13 cellular contexts compared by ENCODE assay signal in genomic region chr6:151229401-151230276, GRCh38. TPM values are rescaled to one million over a fixed set of nuclear protein-coding genes. Genes with fewer than 3 reads are reported as not detected.
DNase-seq lines count a peak whose midpoint lies in the region; ATAC-seq and TF ChIP-seq lines count a peak whose summit lies in the region.
"Had no signal": no experiment of that assay in that cellular context is flagged by ENCODE, and none has a peak within 500 bp of the region (broad histone marks: within the 10 kb centered on the region; RNA-seq: fewer than 3 reads in every experiment).

No MANE protein-coding gene starts in this region.

- H3K27ac ChIP-seq in HCT116 (ENCODE audit: low read depth, low read length) = no peak overlapping the region
- H3K27ac ChIP-seq: BLaER1 treated with 17β-estradiol and CSF1 and Interleukin-3, amounts not matched to agents 10 nM and 100 nM had no signal

- peak overlapping the region; percentile 39 for H3K27ac Mint-ChIP-seq in T-helper 2 cell treated with Interferon-gamma antibody and Interleukin-4, amounts not matched to agents 5 μg/mL and 100 μg/mL, for 36 hours
- H3K27ac Mint-ChIP-seq in activated naive CD8-positive, alpha-beta T cell treated with anti-CD3 and anti-CD28 coated beads for 36 hours = no peak overlapping the region
- H3K27ac Mint-ChIP-seq: activated naive CD4-positive, alpha-beta T cell treated with anti-CD3 and anti-CD28 coated beads, Interleukin-2, amount 50 U/mL, for 24 hours had no signal

- H3K9me2 ChIP-seq in HCT116 (ENCODE audit: insufficient read depth) = no peaks in the 10 kb centered on the region

- no peak for DNase-seq in HCT116 (ENCODE audit: low read depth, low spot score)
- peak; percentile 73 for DNase-seq in T-helper 2 cell treated with Interferon-gamma antibody and Interleukin-4, amounts not matched to agents 5 μg/mL and 100 μg/mL, for 36 hours (ENCODE audit: low spot score)
- peak; percentile 71 for DNase-seq in activated naive CD8-positive, alpha-beta T cell treated with anti-CD3 and anti-CD28 coated beads for 36 hours
- peak; percentile 54 to 64 for DNase-seq in stimulated activated CD4-positive, alpha-beta T cell treated with anti-CD3 and anti-CD28 coated beads, Interleukin-2, amount 100 ng/mL, for 48 hours
- DNase-seq in NCI-H748 treated with DMSO at 0.1 percent for 48 hours (lab: John Stamatoyannopoulos, UW) = no peak
- DNase-seq: central memory CD4-positive, alpha-beta T cell; left colon; naive B cell; SIG-M5 had no signal

- TF ChIP-seq CTCF in HCT116 (IDR thresholded peaks at IDR 0.05 in 2 of 3, conservative IDR thresholded peaks at IDR 0.05 in 1 of 3; ENCODE audit: borderline replicate concordance in 1 of 3, insufficient read depth in 1 of 3, low read depth in 2 of 3, low read length in 2 of 3) = no peak

- H3K9me3 ChIP-seq in HCT116 (ENCODE audit: control insufficient read depth in 1 of 2, insufficient read depth in 1 of 2, low read depth in 1 of 2, low read length in 2 of 2) = no peaks in the 10 kb centered on the region

- no peaks in the 10 kb centered on the region for H3K36me3 Mint-ChIP-seq in T-helper 2 cell treated with Interferon-gamma antibody and Interleukin-4, amounts not matched to agents 5 μg/mL and 100 μg/mL, for 36 hours (ENCODE audit: low read depth)
- no peaks in the 10 kb centered on the region for H3K36me3 Mint-ChIP-seq in activated naive CD8-positive, alpha-beta T cell treated with anti-CD3 and anti-CD28 coated beads for 36 hours
- H3K36me3 Mint-ChIP-seq: activated naive CD4-positive, alpha-beta T cell treated with anti-CD3 and anti-CD28 coated beads, Interleukin-2, amount 50 U/mL, for 24 hours; naive B cell had no signal

- H3K79me2 ChIP-seq in HCT116 (ENCODE audit: insufficient read depth, low read length) = no peaks in the 10 kb centered on the region

- POLR2A ChIA-PET in HCT116 (lab: Charles Lee) = no interaction called here

- H3K4me3 Mint-ChIP-seq in T-helper 2 cell treated with Interferon-gamma antibody and Interleukin-4, amounts not matched to agents 5 μg/mL and 100 μg/mL, for 36 hours = peak overlapping the region; percentile 35
- H3K4me3 Mint-ChIP-seq in activated naive CD8-positive, alpha-beta T cell treated with anti-CD3 and anti-CD28 coated beads for 36 hours = no peak overlapping the region
- H3K4me3 Mint-ChIP-seq: activated naive CD4-positive, alpha-beta T cell treated with anti-CD3 and anti-CD28 coated beads, Interleukin-2, amount 50 U/mL, for 24 hours; naive B cell had no signal

- no TSS peak for BruUV-seq in HCT116 (replicated peaks; lab: Mats Ljungman, UMichigan)

- TF ChIP-seq RAD21 in HCT116 (IDR thresholded peaks at IDR 0.05; ENCODE audit: low read depth) = no peak

- no peak for TF ChIP-seq POLR2A in HCT116 (IDR thresholded peaks at IDR 0.05; ENCODE audit: borderline replicate concordance, extremely low read depth, insufficient read depth, insufficient read length)

- H3K27me3 Mint-ChIP-seq in T-helper 2 cell treated with Interferon-gamma antibody and Interleukin-4, amounts not matched to agents 5 μg/mL and 100 μg/mL, for 36 hours (ENCODE audit: low read depth) = peaks cover 7% of the 10 kb centered on the region
- H3K27me3 Mint-ChIP-seq in activated naive CD8-positive, alpha-beta T cell treated with anti-CD3 and anti-CD28 coated beads for 36 hours = peaks cover 13% of the 10 kb centered on the region
- H3K27me3 Mint-ChIP-seq: naive B cell had no signal

- no peaks in the 10 kb centered on the region for H3K36me3 ChIP-seq in HCT116 (ENCODE audit: control insufficient read depth in 1 of 2, insufficient read depth in 2 of 2, low read length in 2 of 2)
- H3K36me3 ChIP-seq: BLaER1 treated with 17β-estradiol and CSF1 and Interleukin-3, amounts not matched to agents 10 nM and 100 nM had no signal

- peak overlapping the region; percentile 32 for H2AFZ ChIP-seq in HCT116 (ENCODE audit: low read depth, low read length, poor library complexity, severe bottlenecking)

- RAD21 ChIA-PET in HCT116 (lab: Charles Lee; ENCODE audit: low non-redundant PET in 1 of 2, low total read pairs in 2 of 2, uncharacterized antibody in 2 of 2, unreplicated experiment in 2 of 2) = no interaction called here

- H3K4me3 ChIP-seq in HCT116 (replicated peaks in 1 of 2; ENCODE audit: low read depth in 1 of 2, low read length in 2 of 2) = no peak overlapping the region
- H3K4me3 ChIP-seq: BLaER1 treated with 17β-estradiol and CSF1 and Interleukin-3, amounts not matched to agents 10 nM and 100 nM had no signal

- intact Hi-C loops in HCT116 (cut with micrococcal nuclease) = no loop called here

- no peaks in the 10 kb centered on the region for H3K9me3 Mint-ChIP-seq in T-helper 2 cell treated with Interferon-gamma antibody and Interleukin-4, amounts not matched to agents 5 μg/mL and 100 μg/mL, for 36 hours
- H3K9me3 Mint-ChIP-seq in activated naive CD8-positive, alpha-beta T cell treated with anti-CD3 and anti-CD28 coated beads for 36 hours = no peaks in the 10 kb centered on the region
- H3K9me3 Mint-ChIP-seq: activated naive CD4-positive, alpha-beta T cell treated with anti-CD3 and anti-CD28 coated beads, Interleukin-2, amount 50 U/mL, for 24 hours had no signal

- no peak overlapping the region for H3K4me2 ChIP-seq in HCT116 (ENCODE audit: low read length)

- peaks cover 15% of the 10 kb centered on the region for H3K4me1 Mint-ChIP-seq in T-helper 2 cell treated with Interferon-gamma antibody and Interleukin-4, amounts not matched to agents 5 μg/mL and 100 μg/mL, for 36 hours (ENCODE audit: low read depth)
- peaks cover 4% of the 10 kb centered on the region for H3K4me1 Mint-ChIP-seq in activated naive CD8-positive, alpha-beta T cell treated with anti-CD3 and anti-CD28 coated beads for 36 hours
- H3K4me1 Mint-ChIP-seq: activated naive CD4-positive, alpha-beta T cell treated with anti-CD3 and anti-CD28 coated beads, Interleukin-2, amount 50 U/mL, for 24 hours; naive B cell had no signal

- CTCF ChIA-PET in HCT116 (lab: Charles Lee) = no interaction called here

- H3K27me3 ChIP-seq in HCT116 (ENCODE audit: insufficient read depth, low read length) = no peaks in the 10 kb centered on the region
- H3K27me3 ChIP-seq: BLaER1 treated with 17β-estradiol and CSF1 and Interleukin-3, amounts not matched to agents 10 nM and 100 nM had no signal

- no peak overlapping the region for H3K9ac ChIP-seq in HCT116 (ENCODE audit: low read length)
- H3K9ac ChIP-seq: BLaER1 treated with 17β-estradiol and CSF1 and Interleukin-3, amounts not matched to agents 10 nM and 100 nM had no signal

- H3K4me1 ChIP-seq in HCT116 (ENCODE audit: control insufficient read depth in 1 of 2, insufficient read depth in 2 of 2, low read length in 2 of 2) = no peaks in the 10 kb centered on the region; a peak in 1 of 4 replicates

- ATAC-seq in HCT116 = no peak
- ATAC-seq in HG03439 (IDR thresholded peaks at IDR 0.05; ENCODE audit: unreplicated experiment) = no peak
- no peak for ATAC-seq in GM18868 (IDR thresholded peaks at IDR 0.05; ENCODE audit: unreplicated experiment)
- ATAC-seq: left colon had no signal

- H4K20me1 ChIP-seq in HCT116 (ENCODE audit: insufficient read depth) = no peaks in the 10 kb centered on the region
- H4K20me1 ChIP-seq: BLaER1 treated with 17β-estradiol and CSF1 and Interleukin-3, amounts not matched to agents 10 nM and 100 nM had no signal

TF ChIP-seq in HCT116, 20 proteins besides CTCF, POLR2A, EP300 and RAD21:
- TF ChIP-seq ZFX (IDR thresholded peaks at IDR 0.05) (no peak), SIN3A (IDR thresholded peaks at IDR 0.05; ENCODE audit: low read depth) (no peak), ZBTB33 (IDR thresholded peaks at IDR 0.05; ENCODE audit: extremely low read depth, insufficient replicate concordance, low read length) (no peak), ELF1 (IDR thresholded peaks at IDR 0.05; ENCODE audit: borderline replicate concordance, low read depth) (no peak), EGR1 (IDR thresholded peaks at IDR 0.05; ENCODE audit: low read depth) (no peak), MAX (IDR thresholded peaks at IDR 0.05) (no peak)

RNA-seq across cellular contexts. Expression of gene AKAP12, which starts 10.1 kb away (rescaled TPM):
- total RNA-seq in HCT116 (2021; ENCODE audit: unreplicated experiment) = 1,220 TPM
- 767 and 873 TPM in 2 replicates for polyA plus RNA-seq in HCT116 (2012)
- total RNA-seq in activated naive CD8-positive, alpha-beta T cell treated with anti-CD3 and anti-CD28 coated beads for 36 hours = 1 to 10 TPM; 1.8 to 2.3 TPM

Comparison
In these comparisons a context has a peak if more than half of its experiments do, and no peak if none do; other contexts are left out.
1. DNase-seq: peak in T-helper 2 cell treated with Interferon-gamma antibody and Interleukin-4, amounts not matched to agents 5 μg/mL and 100 μg/mL, for 36 hours (single experiment), activated naive CD8-positive, alpha-beta T cell treated with anti-CD3 and anti-CD28 coated beads for 36 hours (single experiment) and stimulated activated CD4-positive, alpha-beta T cell treated with anti-CD3 and anti-CD28 coated beads, Interleukin-2, amount 100 ng/mL, for 48 hours (2 of 2); none in HCT116 (single experiment) and NCI-H748 treated with DMSO at 0.1 percent for 48 hours (single experiment).
2. RNA of gene AKAP12, which starts 10.1 kb away (total RNA-seq): 1,220 TPM in HCT116 (single experiment); 1.8 to 2.3 TPM in activated naive CD8-positive, alpha-beta T cell treated with anti-CD3 and anti-CD28 coated beads for 36 hours; every median in the first group is over 100 times any median in the second.